In genomic region chr19:926595-927043, GRCh38 we compare ENCODE assay signal across 8 cellular contexts. TPM values are rescaled to one million over a fixed set of nuclear protein-coding genes. Genes with fewer than 3 reads are reported as not detected.
DNase-seq lines count a peak whose midpoint lies in the region; ATAC-seq, FAIRE-seq and TF ChIP-seq lines count a peak whose summit lies in the region.

No MANE protein-coding gene starts in this region.

- H3K9me3 ChIP-seq in A673 (ENCODE audit: low read depth, low read length, poor library complexity, severe bottlenecking) (no peaks in the 10 kb centered on the region), SK-N-MC (ENCODE audit: low read depth, low read length) (no peaks in the 10 kb centered on the region), H1 (ENCODE audit: insufficient read depth in 2 of 2, low read depth in 1 of 2, low read length in 1 of 2) (no peaks in the 10 kb centered on the region), mucosa of rectum (ENCODE audit: control insufficient read depth in 2 of 2, low read length in 2 of 2) (no peaks in the 10 kb centered on the region)

- no TSS peak for BruUV-seq in A673 (replicated peaks; lab: Mats Ljungman, UMichigan)

- no peak for ATAC-seq in GM21576 (IDR thresholded peaks at IDR 0.05; ENCODE audit: unreplicated experiment)

- no peak overlapping the region for H2AK5ac ChIP-seq in H1 (ENCODE audit: low read depth, low read length)

- no peak overlapping the region for H2BK120ac ChIP-seq in H1 (replicated peaks; ENCODE audit: low read depth, low read length)

- peak overlapping the region; percentile 81 for H3K9ac ChIP-seq in SK-N-MC (ENCODE audit: insufficient read length)
- no peak overlapping the region; a peak in 1 of 7 replicates for H3K9ac ChIP-seq in H1 (replicated peaks in 1 of 4; ENCODE audit: extremely low read depth in 1 of 4, low read depth in 3 of 4, low read length in 3 of 4)
- H3K9ac ChIP-seq in mucosa of rectum (ENCODE audit: low read depth in 1 of 2, low read length in 2 of 2), result peak overlapping the region; percentile 77 to 84

- H4K20me1 ChIP-seq in H1 (replicated peaks in 1 of 2; ENCODE audit: control insufficient read depth in 1 of 2, insufficient read depth in 2 of 2, low read length in 2 of 2), result peaks cover 0 to 5% of the 10 kb centered on the region in 2 experiments

- TF ChIP-seq CTCF in A673 (conservative IDR thresholded peaks at IDR 0.05; ENCODE audit: low read depth, low read length) (no peak), H1 (IDR thresholded peaks at IDR 0.05; ENCODE audit: control extremely low read depth in 1 of 3, insufficient read depth in 1 of 3, low read depth in 1 of 3, low read length in 3 of 3) (no peak)

- H3K23ac ChIP-seq in H1 (ENCODE audit: insufficient read length), result no peak overlapping the region

- H3K79me2 ChIP-seq in H1 (ENCODE audit: control insufficient read depth in 1 of 2, insufficient read depth in 2 of 2, low read length in 2 of 2), result peaks cover 0 to 19% of the 10 kb centered on the region in 2 experiments; a peak in 2 of 4 replicates

- H3K18ac ChIP-seq in H1 (ENCODE audit: extremely low read depth, low read length), result no peak overlapping the region

- H2BK20ac ChIP-seq in H1 (ENCODE audit: low read length), result no peak overlapping the region

- H3K36me3 ChIP-seq in A673 (ENCODE audit: insufficient read depth, low read length, poor library complexity, severe bottlenecking) (peaks cover 6% of the 10 kb centered on the region), SK-N-MC (ENCODE audit: insufficient read depth, low read length) (peaks cover 3% of the 10 kb centered on the region; the same call in 1 of the 2 replicates), H1 (ENCODE audit: control insufficient read depth in 2 of 4, insufficient read depth in 4 of 4, low read length in 3 of 4) (peaks cover 0 to 12% (median 5%) of the 10 kb centered on the region in 4 experiments; a peak in 2 of 8 replicates), mucosa of rectum (ENCODE audit: control insufficient read depth in 2 of 2, insufficient read depth in 2 of 2, low read length in 2 of 2) (no peaks in the 10 kb centered on the region), urinary bladder (ENCODE audit: insufficient read depth) (no peaks in the 10 kb centered on the region)

- H3K56ac ChIP-seq in H1 (replicated peaks; ENCODE audit: insufficient read length, low read depth, low read length), result no peak overlapping the region

- TF ChIP-seq RAD21 in H1 (IDR thresholded peaks at IDR 0.05 in 1 of 2, conservative IDR thresholded peaks at IDR 0.05 in 1 of 2; ENCODE audit: low read depth in 2 of 2, low read length in 2 of 2), result no peak

- peak overlapping the region; percentile 97 for H3K4me3 ChIP-seq in A673 (ENCODE audit: low read depth, low read length, poor library complexity, severe bottlenecking)
- H3K4me3 ChIP-seq in SK-N-MC, result peak overlapping the region; percentile 97
- H3K4me3 ChIP-seq in H1 (ENCODE audit: extremely low read depth in 1 of 4, insufficient read depth in 2 of 4, low read depth in 3 of 4, low read length in 4 of 4), result peak overlapping the region; percentile 65 to 97 (median 76)
- H3K4me3 ChIP-seq in mucosa of rectum (ENCODE audit: low read length in 2 of 2), result peak overlapping the region; percentile 76 to 81
- H3K4me3 ChIP-seq in urinary bladder (ENCODE audit: low read depth, low read length), result peak overlapping the region; percentile 76

- in situ Hi-C loops in GM18951 (cut with MboI; ENCODE audit: low sequenced_read_pairs, unreplicated experiment), result loop anchor here (10.0 kb wide), 1 partner anchor 162 kb away; no protein-coding TSS in a partner anchor

- peak overlapping the region; percentile 63 to 71 for H3K4me2 ChIP-seq in H1 (ENCODE audit: insufficient read depth in 1 of 2, low read depth in 2 of 2, low read length in 2 of 2)

- no peak overlapping the region for H2BK12ac ChIP-seq in H1 (ENCODE audit: low read depth, low read length)

- no peak for FAIRE-seq in H1 (lab: Jason Lieb, UNC)

- intact Hi-C loops in A673 (cut with micrococcal nuclease; ENCODE audit: unreplicated experiment), result no loop called here

- H3K23me2 ChIP-seq in H1 (ENCODE audit: low read depth, low read length), result peaks cover 6% of the 10 kb centered on the region

- H2BK15ac ChIP-seq in H1 (ENCODE audit: low read length), result no peak overlapping the region

- CTCF ChIA-PET in A673 (lab: Charles Lee) (no interaction called here), H1 (lab: Charles Lee; ENCODE audit: partially characterized antibody) (interaction anchor here (0.6 kb wide), 1 partner anchor 341 kb away, joined by 3 read pairs; no protein-coding TSS in a partner anchor)

- H3K27ac ChIP-seq in A673 (ENCODE audit: low read depth, low read length, poor library complexity, severe bottlenecking), result peak overlapping the region; percentile 92
- H3K27ac ChIP-seq in SK-N-MC, result 0 out of 2 replicates have a peak overlapping the region, but pooled peaks have one; percentile 50
- H3K27ac ChIP-seq in H1 (ENCODE audit: low read depth, low read length), result no peak overlapping the region
- H3K27ac ChIP-seq in mucosa of rectum (ENCODE audit: low read depth in 2 of 2, low read length in 2 of 2), result peak overlapping the region; percentile 75 to 78
- peak overlapping the region; percentile 47 for H3K27ac ChIP-seq in urinary bladder (ENCODE audit: low read depth)

- H3K4ac ChIP-seq in H1 (replicated peaks; ENCODE audit: insufficient read length, low read depth, low read length), result no peak overlapping the region

- H4K91ac ChIP-seq in H1 (replicated peaks; ENCODE audit: insufficient read length, low read length), result no peak overlapping the region

- H3K27me3 ChIP-seq in A673 (replicated peaks; ENCODE audit: insufficient read depth, low read depth, low read length, poor library complexity), result no peaks in the 10 kb centered on the region
- peaks cover 0 to 5% (median 0%) of the 10 kb centered on the region in 4 experiments; a peak in 1 of 7 replicates for H3K27me3 ChIP-seq in H1 (replicated peaks in 1 of 4; ENCODE audit: control insufficient read depth in 3 of 4, extremely low read depth in 1 of 4, insufficient read depth in 3 of 4, low read length in 3 of 4)
- H3K27me3 ChIP-seq in mucosa of rectum (ENCODE audit: control insufficient read depth in 2 of 2, insufficient read depth in 2 of 2, low read length in 2 of 2), result no peaks in the 10 kb centered on the region

- DNase-seq in A673 (ENCODE audit: low spot score) (peak; percentile 59), SK-N-MC (ENCODE audit: low read depth, low spot score) (no peak), H1 (ENCODE audit: low read depth in 1 of 2, low spot score in 2 of 2) (no peak), 8988T (no peak)

- 2% methylated on average over 21 of the region's 35 CpGs; no CpG with 5 or more reads in 1 of the 2 experiments for WGBS in H1 (ENCODE audit: extremely low coverage in 1 of 2, insufficient coverage in 1 of 2, insufficient read length in 1 of 2, insufficient replicate concordance in 2 of 2, low coverage in 1 of 2, low lambda C conversion rate in 2 of 2, missing lambda C conversion rate in 1 of 2), 2 experiments
- WGBS in urinary bladder, result under 1% methylated on average over 35 of the region's 35 CpGs

- no peak overlapping the region for H2AFZ ChIP-seq in H1 (ENCODE audit: low read length)

- peaks cover 6% of the 10 kb centered on the region; the same call in 1 of the 2 replicates for H3K79me1 ChIP-seq in H1 (ENCODE audit: low read depth, low read length)

- peak; percentile 64 for TF ChIP-seq POLR2A in GM18951 (IDR thresholded peaks at IDR 0.05; ENCODE audit: extremely low read depth, insufficient read depth, insufficient read length)
- TF ChIP-seq POLR2A in H1 (IDR thresholded peaks at IDR 0.05; ENCODE audit: control extremely low read depth in 1 of 2, low read depth in 2 of 2, low read length in 2 of 2), result no peak

- H2BK5ac ChIP-seq in H1 (ENCODE audit: low read depth, low read length), result no peak overlapping the region

- H3K14ac ChIP-seq in H1 (ENCODE audit: insufficient read length), result no peak overlapping the region

- no peak overlapping the region for H4K8ac ChIP-seq in H1 (ENCODE audit: extremely low read depth, insufficient read depth, low read length)

- no peak overlapping the region for H4K5ac ChIP-seq in H1 (ENCODE audit: insufficient read length, low read depth, low read length)

- H3K4me1 ChIP-seq in A673 (ENCODE audit: insufficient read depth, low read length, poor library complexity, severe bottlenecking) (peaks cover 13% of the 10 kb centered on the region), H1 (replicated peaks in 1 of 4; ENCODE audit: control insufficient read depth in 3 of 4, insufficient read depth in 4 of 4, low read length in 3 of 4) (peaks cover 2 to 8% (median 6%) of the 10 kb centered on the region in 4 experiments), mucosa of rectum (ENCODE audit: control insufficient read depth in 2 of 2, insufficient read depth in 2 of 2, low read length in 2 of 2) (peaks cover 5 to 9% of the 10 kb centered on the region in 2 donors), urinary bladder (ENCODE audit: insufficient read depth) (peaks cover 2% of the 10 kb centered on the region)

- POLR2A ChIA-PET in A673 (lab: Charles Lee; ENCODE audit: low non-redundant PET) (no interaction called here), H1 (lab: Charles Lee; ENCODE audit: partially characterized antibody) (interaction anchor here (1.3 kb wide), 1 partner anchor 51 kb away, joined by 3 read pairs; no protein-coding TSS in a partner anchor)

- TF ChIP-seq EP300 in H1 (IDR thresholded peaks at IDR 0.05; ENCODE audit: borderline replicate concordance in 1 of 2, low read depth in 2 of 2, low read length in 2 of 2), result no peak

RNA-seq across cellular contexts. Expression of gene ARID3A, which starts 0.8 kb away (rescaled TPM):
- total RNA-seq in A673 (2021) (19.6 and 26.3 TPM in 2 replicates), urinary bladder (9.1 TPM)
- 77.4 and 78.4 TPM in 2 replicates for total RNA-seq in H1 (2021; fragmentation: NEBNext Ultra II Directional; extraction: Animal tissue kit (Norgen Biotek cat#: 25700))
- polyA plus RNA-seq in H1 (2011; rRNA removed) (40.5 and 59.3 TPM in 2 replicates), urinary bladder (6.1 TPM)
- 36.7 TPM for polyA plus RNA-seq in H1 (2011; cell fraction: cytosol; rRNA removed)
- 81.3 TPM for polyA plus RNA-seq in H1 (2011; cell fraction: nucleus; rRNA removed)
- polyA plus RNA-seq in H1 (2012, experiment 1 of 2), result 54.1 to 64.5 TPM (median 58.9 TPM) in 4 replicates
- polyA plus RNA-seq in H1 (2012, experiment 2 of 2), result 42.7 TPM
- 56.0 TPM for polyA plus RNA-seq in H1 (2013, experiment 1 of 2)
- 52.3 TPM for polyA plus RNA-seq in H1 (2013, experiment 2 of 2)
- polyA minus RNA-seq in H1 (2011; rRNA and poly(A)+ RNA removed), result 69.0 and 86.2 TPM in 2 replicates
- polyA minus RNA-seq in H1 (2011; cell fraction: cytosol; rRNA and poly(A)+ RNA removed), result 101 TPM
- polyA minus RNA-seq in H1 (2011; cell fraction: nucleus; rRNA and poly(A)+ RNA removed), result 66.4 TPM

RNA-seq across cellular contexts. Expression of gene KISS1R, which starts 9.5 kb away (rescaled TPM):
- total RNA-seq in A673 (2021) (0.20 TPM in 1 of 2 replicates, not detected in the other), urinary bladder (not detected)
- 2.3 and 2.6 TPM in 2 replicates for total RNA-seq in H1 (2021; fragmentation: NEBNext Ultra II Directional; extraction: Animal tissue kit (Norgen Biotek cat#: 25700))
- polyA plus RNA-seq in H1 (2011; rRNA removed) (2.7 and 5.1 TPM in 2 replicates), urinary bladder (0.28 TPM)
- polyA plus RNA-seq in H1 (2011; cell fraction: cytosol; rRNA removed), result 3.4 TPM
- 10.4 TPM for polyA plus RNA-seq in H1 (2011; cell fraction: nucleus; rRNA removed)
- 1.2 to 2.3 TPM (median 1.8 TPM) in 4 replicates for polyA plus RNA-seq in H1 (2012, experiment 1 of 2)
- 1.5 TPM for polyA plus RNA-seq in H1 (2012, experiment 2 of 2)
- polyA plus RNA-seq in H1 (2013, experiment 1 of 2), result 3.0 TPM
- 2.4 TPM for polyA plus RNA-seq in H1 (2013, experiment 2 of 2)
- 0.32 and 0.68 TPM in 2 replicates for polyA minus RNA-seq in H1 (2011; rRNA and poly(A)+ RNA removed)
- 0.88 TPM for polyA minus RNA-seq in H1 (2011; cell fraction: cytosol; rRNA and poly(A)+ RNA removed)
- 0.80 TPM for polyA minus RNA-seq in H1 (2011; cell fraction: nucleus; rRNA and poly(A)+ RNA removed)

RNA-seq across cellular contexts. Expression of gene R3HDM4, which starts 13.6 kb away (rescaled TPM):
- total RNA-seq in A673 (2021), result 39.3 and 45.5 TPM in 2 replicates
- 76.1 and 76.8 TPM in 2 replicates for total RNA-seq in H1 (2021; fragmentation: NEBNext Ultra II Directional; extraction: Animal tissue kit (Norgen Biotek cat#: 25700))
- 102 and 151 TPM in 2 replicates for polyA plus RNA-seq in H1 (2011; rRNA removed)
- polyA plus RNA-seq in H1 (2011; cell fraction: cytosol; rRNA removed), result 65.9 TPM
- 119 TPM for polyA plus RNA-seq in H1 (2011; cell fraction: nucleus; rRNA removed)
- 45.6 to 106 TPM (median 70.3 TPM) in 4 replicates for polyA plus RNA-seq in H1 (2012, experiment 1 of 2)
- polyA plus RNA-seq in H1 (2012, experiment 2 of 2), result 76.6 TPM
- 118 TPM for polyA plus RNA-seq in H1 (2013, experiment 1 of 2)
- polyA plus RNA-seq in H1 (2013, experiment 2 of 2), result 105 TPM
- polyA minus RNA-seq in H1 (2011; rRNA and poly(A)+ RNA removed), result 24.5 and 26.8 TPM in 2 replicates
- polyA minus RNA-seq in H1 (2011; cell fraction: cytosol; rRNA and poly(A)+ RNA removed), result 31.3 TPM
- 24.6 TPM for polyA minus RNA-seq in H1 (2011; cell fraction: nucleus; rRNA and poly(A)+ RNA removed)
- 16.0 TPM for total RNA-seq in urinary bladder
- polyA plus RNA-seq in urinary bladder, result 62.3 TPM

RNA-seq across cellular contexts. Expression of gene RNU6-9, which starts 33.3 kb away (rescaled TPM):
- not detected in 2 replicates for total RNA-seq in A673 (2021)
- total RNA-seq in H1 (2021; fragmentation: NEBNext Ultra II Directional; extraction: Animal tissue kit (Norgen Biotek cat#: 25700)), result not detected in 2 replicates
- not detected in 2 replicates for polyA plus RNA-seq in H1 (2011; rRNA removed)
- polyA plus RNA-seq in H1 (2011; cell fraction: cytosol; rRNA removed), result not detected
- not detected for polyA plus RNA-seq in H1 (2011; cell fraction: nucleus; rRNA removed)
- not detected in 4 replicates for polyA plus RNA-seq in H1 (2012, experiment 1 of 2)
- polyA plus RNA-seq in H1 (2012, experiment 2 of 2), result not detected
- polyA plus RNA-seq in H1 (2013, experiment 1 of 2), result not detected
- not detected for polyA plus RNA-seq in H1 (2013, experiment 2 of 2)
- under 0.01 TPM in 1 of 2 replicates, not detected in the other for polyA minus RNA-seq in H1 (2011; rRNA and poly(A)+ RNA removed)
- not detected for polyA minus RNA-seq in H1 (2011; cell fraction: cytosol; rRNA and poly(A)+ RNA removed)
- polyA minus RNA-seq in H1 (2011; cell fraction: nucleus; rRNA and poly(A)+ RNA removed), result not detected
- total RNA-seq in urinary bladder, result not detected
- not detected for polyA plus RNA-seq in urinary bladder

RNA-seq across cellular contexts. Expression of gene MED16, which starts 33.6 kb away (rescaled TPM):
- 83.0 and 86.3 TPM in 2 replicates for total RNA-seq in A673 (2021)
- 51.0 and 55.9 TPM in 2 replicates for total RNA-seq in H1 (2021; fragmentation: NEBNext Ultra II Directional; extraction: Animal tissue kit (Norgen Biotek cat#: 25700))
- polyA plus RNA-seq in H1 (2011; rRNA removed), result 67.2 and 134 TPM in 2 replicates
- polyA plus RNA-seq in H1 (2011; cell fraction: cytosol; rRNA removed), result 48.2 TPM
- polyA plus RNA-seq in H1 (2011; cell fraction: nucleus; rRNA removed), result 64.8 TPM
- 29.8 to 51.8 TPM (median 46.8 TPM) in 4 replicates for polyA plus RNA-seq in H1 (2012, experiment 1 of 2)
- polyA plus RNA-seq in H1 (2012, experiment 2 of 2), result 56.1 TPM
- 21.0 TPM for polyA plus RNA-seq in H1 (2013, experiment 1 of 2)
- polyA plus RNA-seq in H1 (2013, experiment 2 of 2), result 20.8 TPM
- 22.8 and 26.1 TPM in 2 replicates for polyA minus RNA-seq in H1 (2011; rRNA and poly(A)+ RNA removed)
- polyA minus RNA-seq in H1 (2011; cell fraction: cytosol; rRNA and poly(A)+ RNA removed), result 72.5 TPM
- 38.6 TPM for polyA minus RNA-seq in H1 (2011; cell fraction: nucleus; rRNA and poly(A)+ RNA removed)
- 21.2 TPM for total RNA-seq in urinary bladder
- polyA plus RNA-seq in urinary bladder, result 59.8 TPM

Comparison
In these comparisons a context has a peak if more than half of its experiments do, and no peak if none do; other contexts are left out.
1. H3K9ac ChIP-seq: peak in SK-N-MC (single experiment) and mucosa of rectum (2 of 2); none in H1 (0 of 4).
2. Peak in every context shown above with its lines, with median percentiles within 50 percentile points of each other: H3K4me3 ChIP-seq.